ENCODE assay signal across 2 cellular contexts in genomic region chr11:100637706-100638105, GRCh38.
TF ChIP-seq lines count a peak whose summit lies in the region.

No MANE protein-coding gene starts in this region.

TF ChIP-seq in GM23338, 12 proteins besides CTCF, POLR2A, EP300 and RAD21:
- TF ChIP-seq ZNF331 (CRISPR knock-in tag; IDR thresholded peaks at IDR 0.05; ENCODE audit: low read depth) (no peak), ZNF114 (CRISPR knock-in tag; IDR thresholded peaks at IDR 0.05) (no peak), JUNB (IDR thresholded peaks at IDR 0.05; ENCODE audit: unreplicated experiment) (no peak), NANOG (IDR thresholded peaks at IDR 0.05; ENCODE audit: borderline replicate concordance) (no peak)

TF ChIP-seq in H1, 55 proteins besides CTCF, POLR2A, EP300 and RAD21:
- TF ChIP-seq TEAD4 (IDR thresholded peaks at IDR 0.05; ENCODE audit: low read depth, low read length) (no peak), CHD7 (IDR thresholded peaks at IDR 0.05; ENCODE audit: insufficient replicate concordance, low read length) (no peak), USF2 (IDR thresholded peaks at IDR 0.05; ENCODE audit: low read length) (no peak), ZNF274 (IDR thresholded peaks at IDR 0.05; ENCODE audit: borderline replicate concordance, extremely low read depth, low read length) (no peak), E2F6 (IDR thresholded peaks at IDR 0.05) (no peak), ATF2 (IDR thresholded peaks at IDR 0.05; ENCODE audit: low read length) (no peak), CEBPB (IDR thresholded peaks at IDR 0.05; ENCODE audit: low read depth, low read length) (no peak), CREB1 (IDR thresholded peaks at IDR 0.05) (no peak), YY1 (IDR thresholded peaks at IDR 0.05; ENCODE audit: low read depth, low read length) (no peak), HDAC6 (IDR thresholded peaks at IDR 0.05; ENCODE audit: low read depth, low read length) (no peak), SAP30 (IDR thresholded peaks at IDR 0.05; ENCODE audit: insufficient read depth, insufficient replicate concordance, low read length) (no peak), SUZ12 (IDR thresholded peaks at IDR 0.05; ENCODE audit: low read length) (no peak), RBBP5 (IDR thresholded peaks at IDR 0.05; ENCODE audit: borderline replicate concordance, low read depth, low read length) (no peak), BCL11A (IDR thresholded peaks at IDR 0.05; ENCODE audit: low read depth in 2 of 2, low read length in 2 of 2) (no peak)
